Comparison of ENCODE assay signal across 1 cellular context in the genomic region with DNA sequence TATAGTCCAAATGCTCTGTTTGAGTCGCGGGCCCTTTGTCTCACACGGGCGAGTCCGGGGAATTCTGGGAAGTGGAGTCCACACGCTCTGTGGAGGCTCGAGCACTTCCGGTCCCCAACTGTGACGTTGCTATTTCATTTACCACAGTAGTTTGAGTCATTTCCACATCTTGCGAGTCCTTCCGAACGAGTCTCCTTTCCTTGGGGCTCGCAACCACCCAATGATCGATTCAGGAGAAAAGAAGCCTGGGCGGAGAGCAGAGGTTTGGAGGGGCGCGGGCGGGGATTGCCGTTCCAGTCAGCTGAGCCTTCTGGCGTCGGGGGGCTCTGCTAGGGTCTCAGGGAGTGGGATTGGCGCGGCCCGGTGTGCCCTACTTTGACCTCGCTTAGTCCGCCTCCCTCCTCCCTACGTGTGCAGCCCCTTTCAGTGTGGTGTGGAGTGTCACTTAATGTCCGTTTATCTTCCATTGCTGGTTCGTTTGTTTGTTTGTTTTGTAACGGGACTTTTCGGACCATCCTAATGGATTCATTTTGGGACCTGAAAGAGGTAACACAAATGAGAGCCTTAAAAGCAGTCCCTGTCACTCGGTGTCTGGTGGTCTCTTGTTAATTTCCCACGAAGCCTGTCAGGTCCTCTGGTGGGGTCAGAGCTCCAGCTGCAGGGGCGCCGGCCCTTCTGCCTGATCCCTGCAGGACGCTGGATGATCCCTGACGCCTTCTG.
TF ChIP-seq lines count a peak whose summit lies in the region.

A gene (plus strand): TSS at position 163 of the 720 bp plus-strand sequence. CDS start 58 bp downstream, at position 221.

TF ChIP-seq in HepG2, 621 proteins besides CTCF, POLR2A, EP300 and RAD21 (continued from another document):
- TF ChIP-seq, protein P1, sequence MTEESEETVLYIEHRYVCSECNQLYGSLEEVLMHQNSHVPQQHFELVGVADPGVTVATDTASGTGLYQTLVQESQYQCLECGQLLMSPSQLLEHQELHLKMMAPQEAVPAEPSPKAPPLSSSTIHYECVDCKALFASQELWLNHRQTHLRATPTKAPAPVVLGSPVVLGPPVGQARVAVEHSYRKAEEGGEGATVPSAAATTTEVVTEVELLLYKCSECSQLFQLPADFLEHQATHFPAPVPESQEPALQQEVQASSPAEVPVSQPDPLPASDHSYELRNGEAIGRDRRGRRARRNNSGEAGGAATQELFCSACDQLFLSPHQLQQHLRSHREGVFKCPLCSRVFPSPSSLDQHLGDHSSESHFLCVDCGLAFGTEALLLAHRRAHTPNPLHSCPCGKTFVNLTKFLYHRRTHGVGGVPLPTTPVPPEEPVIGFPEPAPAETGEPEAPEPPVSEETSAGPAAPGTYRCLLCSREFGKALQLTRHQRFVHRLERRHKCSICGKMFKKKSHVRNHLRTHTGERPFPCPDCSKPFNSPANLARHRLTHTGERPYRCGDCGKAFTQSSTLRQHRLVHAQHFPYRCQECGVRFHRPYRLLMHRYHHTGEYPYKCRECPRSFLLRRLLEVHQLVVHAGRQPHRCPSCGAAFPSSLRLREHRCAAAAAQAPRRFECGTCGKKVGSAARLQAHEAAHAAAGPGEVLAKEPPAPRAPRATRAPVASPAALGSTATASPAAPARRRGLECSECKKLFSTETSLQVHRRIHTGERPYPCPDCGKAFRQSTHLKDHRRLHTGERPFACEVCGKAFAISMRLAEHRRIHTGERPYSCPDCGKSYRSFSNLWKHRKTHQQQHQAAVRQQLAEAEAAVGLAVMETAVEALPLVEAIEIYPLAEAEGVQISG (CRISPR knock-in tag; IDR thresholded peaks at IDR 0.05): peak; percentile 83
- TF ChIP-seq MTA3 (CRISPR knock-in tag; IDR thresholded peaks at IDR 0.05) (no peak), KMT2B (CRISPR knock-in tag; IDR thresholded peaks at IDR 0.05) (peak; percentile 59; the same call in 1 of the 2 replicates), ZBTB7B (CRISPR knock-in tag; IDR thresholded peaks at IDR 0.05) (peak; percentile 37; the same call in 1 of the 2 replicates), TCF7L2 (IDR thresholded peaks at IDR 0.05; ENCODE audit: low read depth, low read length) (no peak), CENPX (CRISPR knock-in tag; IDR thresholded peaks at IDR 0.05) (no peak), EEA1 (CRISPR knock-in tag; IDR thresholded peaks at IDR 0.05; ENCODE audit: borderline replicate concordance) (no peak)
